In the genomic region with DNA sequence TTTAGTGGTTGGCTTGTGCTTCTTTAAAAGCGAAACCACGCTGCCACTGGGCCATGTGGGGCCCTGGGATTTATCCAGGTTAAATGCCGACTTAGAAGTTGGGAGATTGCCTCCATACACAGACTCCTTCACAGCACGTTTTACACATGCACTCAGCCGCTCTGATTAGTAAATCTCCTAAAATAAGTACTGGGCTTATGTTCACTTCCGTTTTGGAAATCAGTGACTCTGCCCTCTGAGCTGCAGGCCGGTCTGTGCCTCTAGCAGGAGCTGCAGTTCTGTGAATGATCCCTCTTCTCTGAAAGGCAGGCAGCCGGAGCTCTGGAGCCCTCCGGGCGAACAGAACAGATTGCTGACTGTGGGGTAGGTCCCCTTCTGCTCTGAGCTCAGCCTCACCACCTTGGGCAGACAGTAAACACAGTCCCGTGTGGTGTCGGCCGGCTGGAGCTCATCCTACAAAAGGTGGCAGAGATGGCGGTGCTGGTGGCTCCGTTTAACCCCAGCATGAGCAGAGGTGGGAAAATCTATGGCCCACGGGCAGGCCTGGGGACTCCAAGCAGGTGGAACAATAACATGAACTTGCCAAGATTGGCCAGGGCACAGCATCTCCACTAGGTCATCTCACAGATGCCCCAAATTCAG, we compare ENCODE assay signal across 9 cellular contexts. TPM values are rescaled to one million over a fixed set of nuclear protein-coding genes. Genes with fewer than 3 reads are reported as not detected.
A peak's percentile ranks its signal among the peaks of the same experiment; 100 is the strongest.
DNase-seq lines count a peak whose midpoint lies in the region; ATAC-seq and TF ChIP-seq lines count a peak whose summit lies in the region.
"Had no signal": no experiment of that assay in that cellular context is flagged by ENCODE, and none has a peak within 500 bp of the region (broad histone marks: within the 10 kb centered on the region; RNA-seq: fewer than 3 reads in every experiment).

No MANE protein-coding gene starts in this region.

- peak overlapping the region; percentile 4 for H3K4me3 ChIP-seq in lower lobe of right lung
- peak overlapping the region in 1 of 4 donors; percentile 5 for H3K4me3 ChIP-seq in transverse colon

- peaks cover 28% of the 10 kb centered on the region for H3K4me1 ChIP-seq in lower lobe of right lung
- peaks cover 0 to 20% (median under 1%) of the 10 kb centered on the region in 4 donors for H3K4me1 ChIP-seq in transverse colon

- H3K9me3 ChIP-seq in lower lobe of right lung = no peaks in the 10 kb centered on the region
- H3K9me3 ChIP-seq in transverse colon = no peaks in the 10 kb centered on the region

- WGBS in transverse colon (ENCODE audit: low coverage in 1 of 2), 2 donors = 66% methylated on average over 16 of the region's 16 CpGs; no CpG with 5 or more reads in 1 of the 2 donors

- H3K27ac ChIP-seq in lower lobe of right lung = peak overlapping the region; percentile 61
- H3K27ac ChIP-seq in transverse colon = peak overlapping the region; percentile 38 to 65 (median 56)

- no peak for TF ChIP-seq EP300 in transverse colon (IDR thresholded peaks at IDR 0.05; ENCODE audit: low read depth)

- peak; percentile 12 to 60 for ATAC-seq in lower lobe of right lung
- no peak for ATAC-seq in GM19463 (IDR thresholded peaks at IDR 0.05; ENCODE audit: unreplicated experiment)
- no peak for ATAC-seq in HG02970 (IDR thresholded peaks at IDR 0.05; ENCODE audit: low FRiP score, unreplicated experiment)

- no peak for TF ChIP-seq POLR2A in transverse colon (IDR thresholded peaks at IDR 0.05)

- TF ChIP-seq CTCF in lower lobe of right lung (IDR thresholded peaks at IDR 0.05) = peak; percentile 27
- TF ChIP-seq CTCF in transverse colon (IDR thresholded peaks at IDR 0.05) = no peak

- no peaks in the 10 kb centered on the region for H3K27me3 ChIP-seq in lower lobe of right lung (ENCODE audit: low read depth)
- H3K27me3 ChIP-seq in transverse colon = no peaks in the 10 kb centered on the region

- DNase-seq in MV-4-11 (lab: John Stamatoyannopoulos, UW) (peak; percentile 65), dermis blood vessel endothelial cell (peak; percentile 69), lower lobe of right lung (no peak), transverse colon (no peak), NCI-H774 (lab: John Stamatoyannopoulos, UW) (no peak), 8988T (no peak)

- intact Hi-C loops in lower lobe of right lung (cut with DNase I) (no loop called here), transverse colon (cut with DNase I; ENCODE audit: low total_unique reads) (no loop called here)

- in situ Hi-C loops in transverse colon (cut with MboI; ENCODE audit: low pct_ligation_motif_present in 1 of 4, low pct_unique_long_range_greater_than_20kb in 1 of 4, low sequenced_read_pairs in 3 of 4) = no loop called here

- H3K36me3 ChIP-seq in lower lobe of right lung = no peaks in the 10 kb centered on the region
- no peaks in the 10 kb centered on the region for H3K36me3 ChIP-seq in transverse colon

RNA-seq across cellular contexts. Expression of a gene that starts 9.8 kb away (rescaled TPM):
- total RNA-seq in dermis blood vessel endothelial cell (4.9 and 14.1 TPM in 2 replicates), lower lobe of right lung (60.1 TPM), transverse colon (100 to 1,000 TPM in 1 of 4 donors, 10 to 100 TPM in 3; 25.1 to 104 (median 65.6) TPM)
- total RNA-seq: HT1080 had no signal

RNA-seq across cellular contexts. Expression of a gene that starts 27.1 kb away (rescaled TPM):
- 198 and 305 TPM in 2 replicates for total RNA-seq in dermis blood vessel endothelial cell
- total RNA-seq in lower lobe of right lung = 180 TPM
- 100 to 1,000 TPM in 3 of 4 donors, 10 to 100 TPM in 1; 98.5 to 147 (median 122) TPM for total RNA-seq in transverse colon

RNA-seq across cellular contexts. Expression of a gene that starts 34.0 kb away (rescaled TPM):
- total RNA-seq in dermis blood vessel endothelial cell (not detected in 2 replicates), lower lobe of right lung (not detected), transverse colon (not detected)
- total RNA-seq: HT1080 had no signal

Comparison
In these comparisons a context has a peak if more than half of its experiments do, and no peak if none do; other contexts are left out.
1. DNase-seq: peak in MV-4-11 (single experiment) and dermis blood vessel endothelial cell (single experiment); none in lower lobe of right lung (single experiment), transverse colon (single experiment), NCI-H774 (single experiment) and 8988T (single experiment).
2. ATAC-seq: peak in lower lobe of right lung (2 of 2); none in GM19463 (single experiment) and HG02970 (single experiment).